1 cellular context compared by ENCODE assay signal in the genomic region with DNA sequence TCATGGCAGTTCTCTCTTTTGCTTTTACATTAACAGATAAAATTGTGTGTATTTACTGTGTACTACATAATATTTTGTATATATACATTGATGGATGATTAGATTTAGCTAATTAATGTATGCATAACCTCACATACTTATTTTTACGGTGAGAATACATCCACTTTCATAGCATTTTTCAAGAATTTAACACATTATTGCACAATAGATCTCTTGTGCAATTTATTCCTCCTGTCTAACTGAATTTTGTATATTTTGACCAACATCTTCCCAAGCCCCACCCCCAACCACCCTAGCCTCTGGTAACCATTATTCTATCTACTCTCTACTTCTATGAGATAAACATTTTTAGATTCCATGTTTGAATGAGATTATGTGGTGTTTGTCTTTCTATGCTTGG.
TF ChIP-seq lines count a peak whose summit lies in the region.

No MANE protein-coding gene starts in this region.

TF ChIP-seq in K562, 482 proteins besides CTCF, POLR2A, EP300 and RAD21 (continued from another document):
- TF ChIP-seq, protein P1, sequence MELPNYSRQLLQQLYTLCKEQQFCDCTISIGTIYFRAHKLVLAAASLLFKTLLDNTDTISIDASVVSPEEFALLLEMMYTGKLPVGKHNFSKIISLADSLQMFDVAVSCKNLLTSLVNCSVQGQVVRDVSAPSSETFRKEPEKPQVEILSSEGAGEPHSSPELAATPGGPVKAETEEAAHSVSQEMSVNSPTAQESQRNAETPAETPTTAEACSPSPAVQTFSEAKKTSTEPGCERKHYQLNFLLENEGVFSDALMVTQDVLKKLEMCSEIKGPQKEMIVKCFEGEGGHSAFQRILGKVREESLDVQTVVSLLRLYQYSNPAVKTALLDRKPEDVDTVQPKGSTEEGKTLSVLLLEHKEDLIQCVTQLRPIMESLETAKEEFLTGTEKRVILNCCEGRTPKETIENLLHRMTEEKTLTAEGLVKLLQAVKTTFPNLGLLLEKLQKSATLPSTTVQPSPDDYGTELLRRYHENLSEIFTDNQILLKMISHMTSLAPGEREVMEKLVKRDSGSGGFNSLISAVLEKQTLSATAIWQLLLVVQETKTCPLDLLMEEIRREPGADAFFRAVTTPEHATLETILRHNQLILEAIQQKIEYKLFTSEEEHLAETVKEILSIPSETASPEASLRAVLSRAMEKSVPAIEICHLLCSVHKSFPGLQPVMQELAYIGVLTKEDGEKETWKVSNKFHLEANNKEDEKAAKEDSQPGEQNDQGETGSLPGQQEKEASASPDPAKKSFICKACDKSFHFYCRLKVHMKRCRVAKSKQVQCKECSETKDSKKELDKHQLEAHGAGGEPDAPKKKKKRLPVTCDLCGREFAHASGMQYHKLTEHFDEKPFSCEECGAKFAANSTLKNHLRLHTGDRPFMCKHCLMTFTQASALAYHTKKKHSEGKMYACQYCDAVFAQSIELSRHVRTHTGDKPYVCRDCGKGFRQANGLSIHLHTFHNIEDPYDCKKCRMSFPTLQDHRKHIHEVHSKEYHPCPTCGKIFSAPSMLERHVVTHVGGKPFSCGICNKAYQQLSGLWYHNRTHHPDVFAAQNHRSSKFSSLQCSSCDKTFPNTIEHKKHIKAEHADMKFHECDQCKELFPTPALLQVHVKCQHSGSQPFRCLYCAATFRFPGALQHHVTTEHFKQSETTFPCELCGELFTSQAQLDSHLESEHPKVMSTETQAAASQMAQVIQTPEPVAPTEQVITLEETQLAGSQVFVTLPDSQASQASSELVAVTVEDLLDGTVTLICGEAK (IDR thresholded peaks at IDR 0.05), result no peak
- TF ChIP-seq, protein P1 (CRISPR knock-in tag; IDR thresholded peaks at IDR 0.05), result no peak
- no peak for TF ChIP-seq JUNB (CRISPR knock-in tag; conservative IDR thresholded peaks at IDR 0.05)
- no peak for TF ChIP-seq NFIC (IDR thresholded peaks at IDR 0.05)
- TF ChIP-seq, protein P2, sequence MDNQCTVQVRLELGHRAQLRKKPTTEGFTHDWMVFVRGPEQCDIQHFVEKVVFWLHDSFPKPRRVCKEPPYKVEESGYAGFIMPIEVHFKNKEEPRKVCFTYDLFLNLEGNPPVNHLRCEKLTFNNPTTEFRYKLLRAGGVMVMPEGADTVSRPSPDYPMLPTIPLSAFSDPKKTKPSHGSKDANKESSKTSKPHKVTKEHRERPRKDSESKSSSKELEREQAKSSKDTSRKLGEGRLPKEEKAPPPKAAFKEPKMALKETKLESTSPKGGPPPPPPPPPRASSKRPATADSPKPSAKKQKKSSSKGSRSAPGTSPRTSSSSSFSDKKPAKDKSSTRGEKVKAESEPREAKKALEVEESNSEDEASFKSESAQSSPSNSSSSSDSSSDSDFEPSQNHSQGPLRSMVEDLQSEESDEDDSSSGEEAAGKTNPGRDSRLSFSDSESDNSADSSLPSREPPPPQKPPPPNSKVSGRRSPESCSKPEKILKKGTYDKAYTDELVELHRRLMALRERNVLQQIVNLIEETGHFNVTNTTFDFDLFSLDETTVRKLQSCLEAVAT (IDR thresholded peaks at IDR 0.05), result no peak
- no peak for TF ChIP-seq BRF1 (IDR thresholded peaks at IDR 0.05; ENCODE audit: borderline replicate concordance, extremely low read depth, insufficient read length)
- TF ChIP-seq ZNF347 (CRISPR knock-in tag; IDR thresholded peaks at IDR 0.05; ENCODE audit: low read depth), result no peak
- TF ChIP-seq, protein P3, sequence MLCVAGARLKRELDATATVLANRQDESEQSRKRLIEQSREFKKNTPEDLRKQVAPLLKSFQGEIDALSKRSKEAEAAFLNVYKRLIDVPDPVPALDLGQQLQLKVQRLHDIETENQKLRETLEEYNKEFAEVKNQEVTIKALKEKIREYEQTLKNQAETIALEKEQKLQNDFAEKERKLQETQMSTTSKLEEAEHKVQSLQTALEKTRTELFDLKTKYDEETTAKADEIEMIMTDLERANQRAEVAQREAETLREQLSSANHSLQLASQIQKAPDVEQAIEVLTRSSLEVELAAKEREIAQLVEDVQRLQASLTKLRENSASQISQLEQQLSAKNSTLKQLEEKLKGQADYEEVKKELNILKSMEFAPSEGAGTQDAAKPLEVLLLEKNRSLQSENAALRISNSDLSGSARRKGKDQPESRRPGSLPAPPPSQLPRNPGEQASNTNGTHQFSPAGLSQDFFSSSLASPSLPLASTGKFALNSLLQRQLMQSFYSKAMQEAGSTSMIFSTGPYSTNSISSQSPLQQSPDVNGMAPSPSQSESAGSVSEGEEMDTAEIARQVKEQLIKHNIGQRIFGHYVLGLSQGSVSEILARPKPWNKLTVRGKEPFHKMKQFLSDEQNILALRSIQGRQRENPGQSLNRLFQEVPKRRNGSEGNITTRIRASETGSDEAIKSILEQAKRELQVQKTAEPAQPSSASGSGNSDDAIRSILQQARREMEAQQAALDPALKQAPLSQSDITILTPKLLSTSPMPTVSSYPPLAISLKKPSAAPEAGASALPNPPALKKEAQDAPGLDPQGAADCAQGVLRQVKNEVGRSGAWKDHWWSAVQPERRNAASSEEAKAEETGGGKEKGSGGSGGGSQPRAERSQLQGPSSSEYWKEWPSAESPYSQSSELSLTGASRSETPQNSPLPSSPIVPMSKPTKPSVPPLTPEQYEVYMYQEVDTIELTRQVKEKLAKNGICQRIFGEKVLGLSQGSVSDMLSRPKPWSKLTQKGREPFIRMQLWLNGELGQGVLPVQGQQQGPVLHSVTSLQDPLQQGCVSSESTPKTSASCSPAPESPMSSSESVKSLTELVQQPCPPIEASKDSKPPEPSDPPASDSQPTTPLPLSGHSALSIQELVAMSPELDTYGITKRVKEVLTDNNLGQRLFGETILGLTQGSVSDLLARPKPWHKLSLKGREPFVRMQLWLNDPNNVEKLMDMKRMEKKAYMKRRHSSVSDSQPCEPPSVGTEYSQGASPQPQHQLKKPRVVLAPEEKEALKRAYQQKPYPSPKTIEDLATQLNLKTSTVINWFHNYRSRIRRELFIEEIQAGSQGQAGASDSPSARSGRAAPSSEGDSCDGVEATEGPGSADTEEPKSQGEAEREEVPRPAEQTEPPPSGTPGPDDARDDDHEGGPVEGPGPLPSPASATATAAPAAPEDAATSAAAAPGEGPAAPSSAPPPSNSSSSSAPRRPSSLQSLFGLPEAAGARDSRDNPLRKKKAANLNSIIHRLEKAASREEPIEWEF (CRISPR knock-in tag; IDR thresholded peaks at IDR 0.05), result no peak
- TF ChIP-seq RB1 (IDR thresholded peaks at IDR 0.05; ENCODE audit: low read depth), result no peak
- TF ChIP-seq ZNF75A (CRISPR knock-in tag; IDR thresholded peaks at IDR 0.05), result no peak
- peak; percentile 40; the same call in 1 of the 2 replicates for TF ChIP-seq CEBPB (tag; IDR thresholded peaks at IDR 0.05)
